Comparison of ENCODE assay signal across 35 cellular contexts in the genomic region with DNA sequence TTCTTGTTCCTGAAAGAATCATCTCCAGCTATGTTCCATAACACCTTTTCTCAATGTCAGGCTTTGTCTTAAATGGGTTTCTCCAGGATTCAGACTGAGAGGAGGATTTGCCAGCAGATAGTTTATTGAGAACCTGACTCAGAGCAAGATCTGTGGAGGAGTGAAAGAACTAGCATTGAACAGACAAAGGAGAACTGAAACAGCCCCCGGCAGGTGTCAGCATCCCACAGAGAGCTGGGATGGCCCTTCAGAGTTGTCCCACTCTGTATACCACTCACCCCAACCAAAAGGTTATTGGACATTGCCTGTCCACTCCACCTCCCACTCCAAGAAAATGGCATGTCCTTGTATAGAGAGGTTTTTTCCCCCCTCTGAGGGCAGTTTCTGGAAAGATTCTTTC.
DNase-seq lines count a peak whose midpoint lies in the region; ATAC-seq and TF ChIP-seq lines count a peak whose summit lies in the region.
"Had no signal": no experiment of that assay in that cellular context is flagged by ENCODE, and none has a peak within 500 bp of the region (broad histone marks: within the 10 kb centered on the region; RNA-seq: fewer than 3 reads in every experiment).

No MANE protein-coding gene starts in this region.

- H3K4me1 Mint-ChIP-seq in stimulated activated memory B cell treated with anti-CD40 and anti-IgM and Interleukin-4, amounts not matched to agents 10 μg/mL and 1 μg/mL and 100 μg/mL, for 72 hours: no peaks in the 10 kb centered on the region
- H3K4me1 Mint-ChIP-seq: CD8-positive, alpha-beta memory T cell; naive B cell had no signal

- H3K9me3 Mint-ChIP-seq in stimulated activated memory B cell treated with anti-CD40 and anti-IgM and Interleukin-4, amounts not matched to agents 10 μg/mL and 1 μg/mL and 100 μg/mL, for 72 hours: no peaks in the 10 kb centered on the region
- H3K9me3 Mint-ChIP-seq: activated T-helper 2 cell treated with anti-CD3 and anti-CD28 coated beads, Interferon-gamma antibody, Interleukin-2, Interleukin-4, amounts not matched to agents 10 μg/mL and 5 μg/mL and 100 μg/mL, durations not matched to agents 14 hours and 24 hours and 36 hours had no signal

- ATAC-seq in GM19023 (IDR thresholded peaks at IDR 0.05; ENCODE audit: unreplicated experiment) (peak; percentile 54), HG02759 (IDR thresholded peaks at IDR 0.05; ENCODE audit: unreplicated experiment) (peak; percentile 71), HG03103 (IDR thresholded peaks at IDR 0.05; ENCODE audit: low read depth, unreplicated experiment) (peak; percentile 73)
- ATAC-seq in stimulated activated memory B cell treated with anti-CD40 and anti-IgM and Interleukin-4, amounts not matched to agents 10 μg/mL and 1 μg/mL and 100 μg/mL, for 72 hours: peak; percentile 50
- ATAC-seq: body of pancreas, foreskin keratinocyte, lower lobe of right lung, right cardiac atrium had no signal

- DNase-seq in erythroblast (lab: John Stamatoyannopoulos, UW): no peak
- DNase-seq in NCI-H774 (lab: John Stamatoyannopoulos, UW): no peak
- DNase-seq in effector CD8-positive, alpha-beta T cell (lab: John Stamatoyannopoulos, UW): no peak
- DNase-seq: activated CD4-positive, alpha-beta T cell treated with anti-CD3 and anti-CD28 coated beads for 48 hours; activated CD8-positive, alpha-beta memory T cell treated with anti-CD3 and anti-CD28 coated beads for 24 hours; activated naive CD4-positive, alpha-beta T cell treated with anti-CD3 and anti-CD28 coated beads, Interleukin-2, amount 50 U/mL, for 16 hours; activated T-cell treated with anti-CD3 and anti-CD28 coated beads for 4 hours; body of pancreas; CD8-positive, alpha-beta memory T cell; dermis blood vessel endothelial cell; EL; esophagus squamous epithelium; foreskin keratinocyte; HFFc6; IMR-90; lower lobe of right lung; midbrain; naive B cell; NCI-H1048; NCI-H2107; NCI-H446; NCI-H82; right cardiac atrium; SJCRH30; stimulated activated CD4-positive, alpha-beta T cell treated with anti-CD3 and anti-CD28 coated beads, Interleukin-1b, Interleukin-23, amount 100 ng/mL, for 48 hours; stomach; SW 1271; T-helper 9 cell; uterus; WERI-Rb-1 had no signal

- no peak overlapping the region for H3K27ac Mint-ChIP-seq in stimulated activated memory B cell treated with anti-CD40 and anti-IgM and Interleukin-4, amounts not matched to agents 10 μg/mL and 1 μg/mL and 100 μg/mL, for 72 hours
- H3K27ac Mint-ChIP-seq: activated T-helper 2 cell treated with anti-CD3 and anti-CD28 coated beads, Interferon-gamma antibody, Interleukin-2, Interleukin-4, amounts not matched to agents 10 μg/mL and 5 μg/mL and 100 μg/mL, durations not matched to agents 14 hours and 24 hours and 36 hours; CD8-positive, alpha-beta memory T cell; HFFc6; naive B cell had no signal

- H3K4me3 Mint-ChIP-seq in stimulated activated memory B cell treated with anti-CD40 and anti-IgM and Interleukin-4, amounts not matched to agents 10 μg/mL and 1 μg/mL and 100 μg/mL, for 72 hours: no peak overlapping the region
- H3K4me3 Mint-ChIP-seq: CD8-positive, alpha-beta memory T cell; HFFc6; naive B cell had no signal

- H3K27me3 Mint-ChIP-seq in stimulated activated memory B cell treated with anti-CD40 and anti-IgM and Interleukin-4, amounts not matched to agents 10 μg/mL and 1 μg/mL and 100 μg/mL, for 72 hours: peaks cover 34% of the 10 kb centered on the region
- H3K27me3 Mint-ChIP-seq: CD8-positive, alpha-beta memory T cell had no signal

- H3K36me3 Mint-ChIP-seq in stimulated activated memory B cell treated with anti-CD40 and anti-IgM and Interleukin-4, amounts not matched to agents 10 μg/mL and 1 μg/mL and 100 μg/mL, for 72 hours: no peaks in the 10 kb centered on the region
- H3K36me3 Mint-ChIP-seq: CD8-positive, alpha-beta memory T cell; naive B cell had no signal

- no peak for TF ChIP-seq POLR2A in erythroblast (IDR thresholded peaks at IDR 0.05; ENCODE audit: low read length)
